Comparison of ENCODE assay signal across 17 cellular contexts in genomic region chr2:25977768-25978167, GRCh38. TPM values are rescaled to one million over a fixed set of nuclear protein-coding genes. Genes with fewer than 3 reads are reported as not detected.
DNase-seq lines count a peak whose midpoint lies in the region; ATAC-seq and TF ChIP-seq lines count a peak whose summit lies in the region.
"Had no signal": no experiment of that assay in that cellular context is flagged by ENCODE, and none has a peak within 500 bp of the region (broad histone marks: within the 10 kb centered on the region; RNA-seq: fewer than 3 reads in every experiment).

No MANE protein-coding gene starts in this region.

- H3K4me2 ChIP-seq in HCT116 (ENCODE audit: low read length) (peak overlapping the region; percentile 59), skeletal muscle satellite cell (ENCODE audit: low read length) (peak overlapping the region; percentile 60)

- H2AFZ ChIP-seq in HCT116 (ENCODE audit: low read depth, low read length, poor library complexity, severe bottlenecking), result no peak overlapping the region

- H4K20me1 ChIP-seq in HCT116 (ENCODE audit: insufficient read depth), result no peaks in the 10 kb centered on the region

- no TSS peak for BruUV-seq in HCT116 (replicated peaks; lab: Mats Ljungman, UMichigan)

- RAD21 ChIA-PET in HCT116 (lab: Charles Lee; ENCODE audit: low non-redundant PET in 1 of 2, low total read pairs in 2 of 2, uncharacterized antibody in 2 of 2, unreplicated experiment in 2 of 2), result no interaction called here

- DNase-seq in HCT116 (ENCODE audit: low read depth, low spot score) (no peak), RPMI7951 (ENCODE audit: low read depth) (peak; percentile 89), glomerular visceral epithelial cell (ENCODE audit: extremely low spot score) (peak; percentile 71), SHP77 treated with DMSO at 0.1 percent for 48 hours (lab: John Stamatoyannopoulos, UW) (no peak)
- DNase-seq in activated T-cell treated with anti-CD3 and anti-CD28 coated beads, Interleukin-2, amount 50 U/mL, for 72 hours, result no peak
- DNase-seq: activated CD4-positive, alpha-beta memory T cell treated with anti-CD3 and anti-CD28 coated beads, Interleukin-2, amount 10 ng/mL, durations not matched to agents 7 days and 5 days; activated naive CD4-positive, alpha-beta T cell treated with anti-CD3 and anti-CD28 coated beads, Interleukin-2, amount 10 ng/mL, durations not matched to agents 7 days and 5 days; cortex of kidney; DMS 273 treated with DMSO at 0.1 percent for 48 hours; foreskin melanocyte; left ventricle myocardium superior; ovary; stimulated activated CD4-positive, alpha-beta T cell treated with anti-CD3 and anti-CD28 coated beads, Interleukin-1b, Interleukin-23, amount 100 ng/mL, for 48 hours; stimulated activated naive CD4-positive, alpha-beta T cell treated with Interleukin-2 at 50 U/mL for 16 hours; T-helper 2 cell had no signal

- no peaks in the 10 kb centered on the region for H3K9me3 Mint-ChIP-seq in activated T-cell treated with anti-CD3 and anti-CD28 coated beads, Interleukin-2, amount 50 U/mL, for 72 hours
- H3K9me3 Mint-ChIP-seq: activated CD4-positive, alpha-beta memory T cell treated with anti-CD3 and anti-CD28 coated beads, Interleukin-2, amount 10 ng/mL, durations not matched to agents 7 days and 5 days; activated naive CD4-positive, alpha-beta T cell treated with anti-CD3 and anti-CD28 coated beads, Interleukin-2, amount 10 ng/mL, durations not matched to agents 7 days and 5 days had no signal

- ATAC-seq in HCT116, result peak; percentile 42
- no peak for ATAC-seq in activated T-cell treated with anti-CD3 and anti-CD28 coated beads, Interleukin-2, amount 50 U/mL, for 72 hours (replicated peaks in 1 of 2)
- ATAC-seq in GM21528 (IDR thresholded peaks at IDR 0.05; ENCODE audit: low FRiP score, unreplicated experiment), result no peak
- ATAC-seq: left ventricle myocardium superior had no signal

- TF ChIP-seq POLR2A in HCT116 (IDR thresholded peaks at IDR 0.05; ENCODE audit: borderline replicate concordance, extremely low read depth, insufficient read depth, insufficient read length), result no peak

- no peaks in the 10 kb centered on the region for H3K9me2 ChIP-seq in HCT116 (ENCODE audit: insufficient read depth)

- intact Hi-C loops in HCT116 (cut with micrococcal nuclease), result no loop called here

- H3K9me3 ChIP-seq in HCT116 (ENCODE audit: control insufficient read depth in 1 of 2, insufficient read depth in 1 of 2, low read depth in 1 of 2, low read length in 2 of 2) (no peaks in the 10 kb centered on the region), skeletal muscle satellite cell (replicated peaks; ENCODE audit: low read length) (no peaks in the 10 kb centered on the region)
- H3K9me3 ChIP-seq: ovary had no signal

- H3K36me3 Mint-ChIP-seq in activated T-cell treated with anti-CD3 and anti-CD28 coated beads, Interleukin-2, amount 50 U/mL, for 72 hours (ENCODE audit: insufficient read depth in 2 of 2), result no peaks in the 10 kb centered on the region
- H3K36me3 Mint-ChIP-seq: activated naive CD4-positive, alpha-beta T cell treated with anti-CD3 and anti-CD28 coated beads, Interleukin-2, amount 10 ng/mL, durations not matched to agents 7 days and 5 days had no signal

- H3K9ac ChIP-seq in HCT116 (ENCODE audit: low read length), result peak overlapping the region; percentile 20; the same call in 1 of the 2 replicates
- no peak overlapping the region for H3K9ac ChIP-seq in skeletal muscle satellite cell (ENCODE audit: low read depth, low read length)

- no peak for TF ChIP-seq RAD21 in HCT116 (IDR thresholded peaks at IDR 0.05; ENCODE audit: low read depth)

- H3K4me1 ChIP-seq in HCT116 (ENCODE audit: control insufficient read depth in 1 of 2, insufficient read depth in 2 of 2, low read length in 2 of 2), result peaks cover 23 to 49% of the 10 kb centered on the region in 2 experiments
- H3K4me1 ChIP-seq in skeletal muscle satellite cell (ENCODE audit: control insufficient read depth, insufficient read depth, low read length), result peaks cover 48% of the 10 kb centered on the region

- no peaks in the 10 kb centered on the region for H3K27me3 ChIP-seq in HCT116 (ENCODE audit: insufficient read depth, low read length)
- H3K27me3 ChIP-seq in skeletal muscle satellite cell (ENCODE audit: control insufficient read depth, insufficient read depth, low read length), result no peaks in the 10 kb centered on the region
- H3K27me3 ChIP-seq: ovary had no signal

- H3K36me3 ChIP-seq in HCT116 (ENCODE audit: control insufficient read depth in 1 of 2, insufficient read depth in 2 of 2, low read length in 2 of 2) (no peaks in the 10 kb centered on the region), skeletal muscle satellite cell (ENCODE audit: insufficient read depth, low read length) (peaks cover 8% of the 10 kb centered on the region)
- H3K36me3 ChIP-seq: ovary had no signal

- no peaks in the 10 kb centered on the region for H3K79me2 ChIP-seq in HCT116 (ENCODE audit: insufficient read depth, low read length)

- POLR2A ChIA-PET in HCT116 (lab: Charles Lee), result no interaction called here

- no peak overlapping the region for H3K27ac ChIP-seq in HCT116 (ENCODE audit: low read depth, low read length)
- H3K27ac ChIP-seq: ovary had no signal

- CTCF ChIA-PET in HCT116 (lab: Charles Lee), result interaction anchor here (1.1 to 1.2 kb wide), 2 partner anchors 14 to 168 kb away, joined by 3 to 4 read pairs; no protein-coding TSS in a partner anchor

- H3K4me3 ChIP-seq in HCT116 (replicated peaks in 1 of 2; ENCODE audit: low read depth in 1 of 2, low read length in 2 of 2) (peak overlapping the region in 1 of 2 experiments; percentile 15; a peak in 1 of 4 replicates), skeletal muscle satellite cell (ENCODE audit: low read length) (peak overlapping the region; percentile 15)
- H3K4me3 ChIP-seq: ovary had no signal

- H3K27ac Mint-ChIP-seq in activated T-cell treated with anti-CD3 and anti-CD28 coated beads, Interleukin-2, amount 50 U/mL, for 72 hours, result no peak overlapping the region
- H3K27ac Mint-ChIP-seq: activated CD4-positive, alpha-beta memory T cell treated with anti-CD3 and anti-CD28 coated beads, Interleukin-2, amount 10 ng/mL, durations not matched to agents 7 days and 5 days; activated naive CD4-positive, alpha-beta T cell treated with anti-CD3 and anti-CD28 coated beads, Interleukin-2, amount 10 ng/mL, durations not matched to agents 7 days and 5 days had no signal

- H3K4me1 Mint-ChIP-seq in activated T-cell treated with anti-CD3 and anti-CD28 coated beads, Interleukin-2, amount 50 U/mL, for 72 hours (ENCODE audit: low read depth), result peaks cover 10% of the 10 kb centered on the region

- H3K4me3 Mint-ChIP-seq in activated T-cell treated with anti-CD3 and anti-CD28 coated beads, Interleukin-2, amount 50 U/mL, for 72 hours, result no peak overlapping the region
- H3K4me3 Mint-ChIP-seq: activated CD4-positive, alpha-beta memory T cell treated with anti-CD3 and anti-CD28 coated beads, Interleukin-2, amount 10 ng/mL, durations not matched to agents 7 days and 5 days; activated naive CD4-positive, alpha-beta T cell treated with anti-CD3 and anti-CD28 coated beads, Interleukin-2, amount 10 ng/mL, durations not matched to agents 7 days and 5 days had no signal

- TF ChIP-seq CTCF in HCT116 (IDR thresholded peaks at IDR 0.05 in 2 of 3, conservative IDR thresholded peaks at IDR 0.05 in 1 of 3; ENCODE audit: borderline replicate concordance in 1 of 3, insufficient read depth in 1 of 3, low read depth in 2 of 3, low read length in 2 of 3), result no peak

- H3K27me3 Mint-ChIP-seq in activated T-cell treated with anti-CD3 and anti-CD28 coated beads, Interleukin-2, amount 50 U/mL, for 72 hours (ENCODE audit: low read depth), result no peaks in the 10 kb centered on the region
- H3K27me3 Mint-ChIP-seq: activated CD4-positive, alpha-beta memory T cell treated with anti-CD3 and anti-CD28 coated beads, Interleukin-2, amount 10 ng/mL, durations not matched to agents 7 days and 5 days had no signal

TF ChIP-seq in HCT116, 20 proteins besides CTCF, POLR2A, EP300 and RAD21:
- TF ChIP-seq CBX3 (IDR thresholded peaks at IDR 0.05; ENCODE audit: low read depth), result no peak
- TF ChIP-seq ATF3 (IDR thresholded peaks at IDR 0.05), result no peak
- TF ChIP-seq EZH2phosphoT487 (IDR thresholded peaks at IDR 0.05; ENCODE audit: borderline replicate concordance), result no peak
- no peak for TF ChIP-seq EGR1 (IDR thresholded peaks at IDR 0.05; ENCODE audit: low read depth)

RNA-seq across cellular contexts. Expression of gene KIF3C, which starts 4.5 kb away (rescaled TPM):
- total RNA-seq in HCT116 (2021; ENCODE audit: unreplicated experiment), result 5.4 TPM
- 4.6 and 6.3 TPM in 2 replicates for polyA plus RNA-seq in HCT116 (2012)
- 10.5 and 25.8 TPM in 2 replicates for total RNA-seq in RPMI7951 (2014; rRNA removed; shearing (Covaris generic))
- total RNA-seq in skeletal muscle satellite cell (2012; rRNA removed), result 6.8 and 8.7 TPM in 2 replicates
- total RNA-seq in activated T-cell treated with anti-CD3 and anti-CD28 coated beads, Interleukin-2, amount 50 U/mL, for 72 hours, result 1 to 10 TPM; 4.0 to 4.2 TPM

RNA-seq across cellular contexts. Expression of gene RAB10, which starts 56.1 kb away (rescaled TPM):
- total RNA-seq in HCT116 (2021; ENCODE audit: unreplicated experiment), result 167 TPM
- polyA plus RNA-seq in HCT116 (2012), result 107 and 113 TPM in 2 replicates
- 120 and 138 TPM in 2 replicates for total RNA-seq in RPMI7951 (2014; rRNA removed; shearing (Covaris generic))
- total RNA-seq in skeletal muscle satellite cell (2012; rRNA removed), result 144 and 152 TPM in 2 replicates
- 100 to 1,000 TPM; 137 to 147 TPM for total RNA-seq in activated T-cell treated with anti-CD3 and anti-CD28 coated beads, Interleukin-2, amount 50 U/mL, for 72 hours

Comparison
In these comparisons a context has a peak if more than half of its experiments do, and no peak if none do; other contexts are left out.
1. DNase-seq: peak in RPMI7951 (single experiment) and glomerular visceral epithelial cell (single experiment); none in HCT116 (single experiment), SHP77 treated with DMSO at 0.1 percent for 48 hours (single experiment) and activated T-cell treated with anti-CD3 and anti-CD28 coated beads, Interleukin-2, amount 50 U/mL, for 72 hours (0 of 2).